ENCODE assay signal across 23 cellular contexts in genomic region chr11:43583548-43583947, GRCh38.
"Had no signal": no experiment of that assay in that cellular context is flagged by ENCODE, and none has a peak within 500 bp of the region (broad histone marks: within the 10 kb centered on the region; RNA-seq: fewer than 3 reads in every experiment).

No MANE protein-coding gene starts in this region.

- DNase-seq: activated CD4-positive, alpha-beta memory T cell treated with anti-CD3 and anti-CD28 coated beads for 36 hours; activated CD4-positive, alpha-beta T cell treated with anti-CD3 and anti-CD28 coated beads, Interleukin-2, amount 10 ng/mL, durations not matched to agents 7 days and 5 days; activated CD4-positive, CD25-positive, alpha-beta regulatory T cell treated with anti-CD3 and anti-CD28 coated beads, Interleukin-2, amount 50 U/mL, for 72 hours; activated CD8-positive, alpha-beta memory T cell treated with anti-CD3 and anti-CD28 coated beads for 24 hours; activated effector memory CD4-positive, alpha-beta T cell treated with anti-CD3 and anti-CD28 coated beads, Interleukin-2, amount 50 U/mL, for 16 hours; activated naive CD4-positive, alpha-beta T cell treated with Interleukin-2 at 50 U/mL for 16 hours; activated T-cell treated with anti-CD3 and anti-CD28 coated beads, Interleukin-2, amount 50 U/mL, for 4 hours; amygdala; KBM-7; NCI-H1048; NCI-H2029; NCI-H2107; NCI-H2171 treated with DMSO at 0.1 percent for 48 hours; NCI-H510A treated with DMSO at 0.1 percent for 48 hours; NCI-H69; NK-92 treated with Interleukin-12 subunit alpha and Interleukin-12 subunit beta, amount 100 ng/mL, for 24 hours; Peyer's patch; Right ventricle myocardium superior had no signal

- H3K9me3 ChIP-seq: Peyer's patch had no signal

- H3K4me3 ChIP-seq: Peyer's patch had no signal

- H3K36me3 Mint-ChIP-seq: activated CD4-positive, alpha-beta memory T cell treated with anti-CD3 and anti-CD28 coated beads for 36 hours; activated naive CD8-positive, alpha-beta T cell; brain had no signal

- ATAC-seq: activated T-cell treated with anti-CD3 and anti-CD28 coated beads, Interleukin-2, amount 50 U/mL, for 4 hours had no signal

- H3K27ac Mint-ChIP-seq: activated CD4-positive, alpha-beta memory T cell treated with anti-CD3 and anti-CD28 coated beads for 36 hours; activated CD4-positive, alpha-beta T cell treated with anti-CD3 and anti-CD28 coated beads, Interleukin-2, amount 10 ng/mL, durations not matched to agents 7 days and 5 days; activated naive CD8-positive, alpha-beta T cell; brain; T-helper 1 cell treated with Interleukin-12 subunit alpha and Interleukin-12 subunit beta and Interleukin-4 antibody, amounts not matched to agents 30 μg/mL and 1 μg/mL, for 36 hours had no signal

- H3K27ac ChIP-seq: Peyer's patch, RWPE1 had no signal

- H3K36me3 ChIP-seq: Peyer's patch had no signal

- H3K9me3 Mint-ChIP-seq: activated CD4-positive, alpha-beta memory T cell treated with anti-CD3 and anti-CD28 coated beads for 36 hours; activated CD4-positive, alpha-beta T cell treated with anti-CD3 and anti-CD28 coated beads, Interleukin-2, amount 10 ng/mL, durations not matched to agents 7 days and 5 days; activated T-cell treated with anti-CD3 and anti-CD28 coated beads, Interleukin-2, amount 50 U/mL, for 4 hours; central memory CD8-positive, alpha-beta T cell; T-helper 1 cell treated with Interleukin-12 subunit alpha and Interleukin-12 subunit beta and Interleukin-4 antibody, amounts not matched to agents 30 μg/mL and 1 μg/mL, for 36 hours had no signal

- H3K4me3 Mint-ChIP-seq: activated CD4-positive, alpha-beta memory T cell treated with anti-CD3 and anti-CD28 coated beads for 36 hours; activated CD4-positive, alpha-beta T cell treated with anti-CD3 and anti-CD28 coated beads, Interleukin-2, amount 10 ng/mL, durations not matched to agents 7 days and 5 days; activated naive CD8-positive, alpha-beta T cell; activated T-cell treated with anti-CD3 and anti-CD28 coated beads, Interleukin-2, amount 50 U/mL, for 4 hours; central memory CD8-positive, alpha-beta T cell; T-helper 1 cell treated with Interleukin-12 subunit alpha and Interleukin-12 subunit beta and Interleukin-4 antibody, amounts not matched to agents 30 μg/mL and 1 μg/mL, for 36 hours had no signal
